ENCODE assay signal across 11 cellular contexts in genomic region chr1:156465747-156466365, GRCh38. TPM values are rescaled to one million over a fixed set of nuclear protein-coding genes. Genes with fewer than 3 reads are reported as not detected.
A peak's percentile ranks its signal among the peaks of the same experiment; 100 is the strongest.
DNase-seq lines count a peak whose midpoint lies in the region; ATAC-seq and TF ChIP-seq lines count a peak whose summit lies in the region.
"Had no signal": no experiment of that assay in that cellular context is flagged by ENCODE, and none has a peak within 500 bp of the region (broad histone marks: within the 10 kb centered on the region; RNA-seq: fewer than 3 reads in every experiment).

No MANE protein-coding gene starts in this region.

- H3K36me3 ChIP-seq in gastroesophageal sphincter (peaks cover 4 to 66% of the 10 kb centered on the region in 2 donors), transverse colon (peaks cover 0 to 37% (median 17%) of the 10 kb centered on the region in 4 donors)

- POLR2A ChIA-PET in T-cell (lab: Charles Lee) = interaction anchor here in 1 of 2 donors (0.8 kb wide), 1 partner anchor 9 kb away, joined by 3 read pairs; no protein-coding TSS in a partner anchor

- H3K4me3 Mint-ChIP-seq in activated naive CD8-positive, alpha-beta T cell = no peak overlapping the region
- H3K4me3 Mint-ChIP-seq in activated naive CD8-positive, alpha-beta T cell treated with anti-CD3 and anti-CD28 coated beads for 36 hours = no peak overlapping the region
- H3K4me3 Mint-ChIP-seq in T-cell = no peak overlapping the region
- H3K4me3 Mint-ChIP-seq: nephron; stimulated activated naive CD8-positive, alpha-beta T cell treated with anti-CD3 and anti-CD28 coated beads, Interleukin-15, amount 100 ng/mL, for 72 hours had no signal

- H3K27ac Mint-ChIP-seq in activated naive CD8-positive, alpha-beta T cell = peak overlapping the region; percentile 7
- no peak overlapping the region for H3K27ac Mint-ChIP-seq in activated naive CD8-positive, alpha-beta T cell treated with anti-CD3 and anti-CD28 coated beads for 36 hours
- H3K27ac Mint-ChIP-seq in T-cell = peak overlapping the region; percentile 61 to 69

- no peaks in the 10 kb centered on the region for H3K27me3 ChIP-seq in gastroesophageal sphincter
- H3K27me3 ChIP-seq in transverse colon = no peaks in the 10 kb centered on the region

- TF ChIP-seq POLR2A in gastroesophageal sphincter (IDR thresholded peaks at IDR 0.05) = no peak
- TF ChIP-seq POLR2A in transverse colon (IDR thresholded peaks at IDR 0.05) = no peak

- no peak for TF ChIP-seq EP300 in gastroesophageal sphincter (IDR thresholded peaks at IDR 0.05)
- TF ChIP-seq EP300 in transverse colon (IDR thresholded peaks at IDR 0.05; ENCODE audit: low read depth) = no peak

- H3K27ac ChIP-seq in gastroesophageal sphincter = peak overlapping the region; percentile 32 to 100 (median 84)
- H3K27ac ChIP-seq in transverse colon = peak overlapping the region; percentile 57 to 73 (median 70)
- H3K27ac ChIP-seq: VCaP had no signal

- peaks cover 9 to 80% (median 39%) of the 10 kb centered on the region in 3 donors for H3K4me1 ChIP-seq in gastroesophageal sphincter
- H3K4me1 ChIP-seq in transverse colon = peaks cover 11 to 66% (median 51%) of the 10 kb centered on the region in 4 donors

- CTCF ChIA-PET in T-cell (lab: Charles Lee) = no interaction called here

- in situ Hi-C loops in transverse colon (cut with MboI; ENCODE audit: low pct_ligation_motif_present in 1 of 4, low pct_unique_long_range_greater_than_20kb in 1 of 4, low sequenced_read_pairs in 3 of 4) = no loop called here

- DNase-seq in activated naive CD8-positive, alpha-beta T cell treated with anti-CD3 and anti-CD28 coated beads for 36 hours = no peak
- DNase-seq in T-cell = no peak
- DNase-seq in transverse colon = no peak
- DNase-seq in stimulated activated CD4-positive, alpha-beta T cell treated with anti-CD3 and anti-CD28 coated beads, Interleukin-4, amount 100 ng/mL, for 24 hours = no peak
- DNase-seq in glomerular visceral epithelial cell (ENCODE audit: extremely low spot score) = no peak
- no peak for DNase-seq in activated naive CD4-positive, alpha-beta T cell treated with Interleukin-2 at 50 U/mL for 16 hours
- DNase-seq: stimulated activated naive CD8-positive, alpha-beta T cell treated with anti-CD3 and anti-CD28 coated beads, Interleukin-15, amount 100 ng/mL, for 72 hours had no signal

- intact Hi-C loops in transverse colon (cut with DNase I; ENCODE audit: low total_unique reads) = no loop called here

- no peak overlapping the region for H3K4me3 ChIP-seq in gastroesophageal sphincter
- H3K4me3 ChIP-seq in transverse colon = no peak overlapping the region

- no peaks in the 10 kb centered on the region for H3K9me3 Mint-ChIP-seq in activated naive CD8-positive, alpha-beta T cell (ENCODE audit: low read depth)
- H3K9me3 Mint-ChIP-seq in activated naive CD8-positive, alpha-beta T cell treated with anti-CD3 and anti-CD28 coated beads for 36 hours = no peaks in the 10 kb centered on the region
- no peaks in the 10 kb centered on the region for H3K9me3 Mint-ChIP-seq in T-cell
- H3K9me3 Mint-ChIP-seq: nephron; stimulated activated naive CD8-positive, alpha-beta T cell treated with anti-CD3 and anti-CD28 coated beads, Interleukin-15, amount 100 ng/mL, for 72 hours had no signal

- ATAC-seq in T-cell (replicated peaks in 1 of 4) (peak in 1 of 4 experiments; percentile 31), gastroesophageal sphincter (no peak)
- ATAC-seq: stimulated activated naive CD8-positive, alpha-beta T cell treated with anti-CD3 and anti-CD28 coated beads, Interleukin-15, amount 100 ng/mL, for 72 hours had no signal

- no peaks in the 10 kb centered on the region for H3K9me3 ChIP-seq in gastroesophageal sphincter
- H3K9me3 ChIP-seq in transverse colon = no peaks in the 10 kb centered on the region

- H3K4me1 Mint-ChIP-seq in activated naive CD8-positive, alpha-beta T cell (ENCODE audit: low read depth) = peaks cover 18% of the 10 kb centered on the region
- H3K4me1 Mint-ChIP-seq in activated naive CD8-positive, alpha-beta T cell treated with anti-CD3 and anti-CD28 coated beads for 36 hours = peaks cover 13% of the 10 kb centered on the region
- H3K4me1 Mint-ChIP-seq in T-cell = peaks cover 11 to 18% (median 15%) of the 10 kb centered on the region in 3 donors

- H3K27me3 Mint-ChIP-seq in activated naive CD8-positive, alpha-beta T cell = no peaks in the 10 kb centered on the region
- H3K27me3 Mint-ChIP-seq in activated naive CD8-positive, alpha-beta T cell treated with anti-CD3 and anti-CD28 coated beads for 36 hours = no peaks in the 10 kb centered on the region
- H3K27me3 Mint-ChIP-seq in T-cell = no peaks in the 10 kb centered on the region
- H3K27me3 Mint-ChIP-seq: stimulated activated naive CD8-positive, alpha-beta T cell treated with anti-CD3 and anti-CD28 coated beads, Interleukin-15, amount 100 ng/mL, for 72 hours had no signal

- H3K36me3 Mint-ChIP-seq in activated naive CD8-positive, alpha-beta T cell = peaks cover 2% of the 10 kb centered on the region
- peaks cover 7% of the 10 kb centered on the region for H3K36me3 Mint-ChIP-seq in activated naive CD8-positive, alpha-beta T cell treated with anti-CD3 and anti-CD28 coated beads for 36 hours
- peaks cover 38% of the 10 kb centered on the region for H3K36me3 Mint-ChIP-seq in T-cell

- TF ChIP-seq CTCF in gastroesophageal sphincter (IDR thresholded peaks at IDR 0.05) (peak in 1 of 4 experiments; percentile 32), transverse colon (IDR thresholded peaks at IDR 0.05) (no peak)

- WGBS in gastroesophageal sphincter (ENCODE audit: low coverage in 1 of 2), 2 donors = 31 to 39% methylated on average over 5 to 10 of the region's 17 CpGs
- WGBS in transverse colon (ENCODE audit: low coverage in 1 of 2), 2 donors = 63 to 69% methylated on average over 3 to 17 of the region's 17 CpGs

RNA-seq across cellular contexts. Expression of gene MEF2D, which starts 34.7 kb away (rescaled TPM):
- total RNA-seq in activated naive CD8-positive, alpha-beta T cell treated with anti-CD3 and anti-CD28 coated beads for 36 hours = 10 to 100 TPM; 25.7 to 27.8 TPM
- total RNA-seq in T-cell (100 to 1,000 TPM in 2 of 5 donors, 10 to 100 TPM in 3; 60.7 to 133 (median 79.3) TPM), gastroesophageal sphincter (10 to 100 TPM; 49.0 to 94.3 (median 67.1) TPM), transverse colon (100 to 1,000 TPM in 1 of 4 donors, 10 to 100 TPM in 3; 26.1 to 200 (median 85.7) TPM)
